In the genomic region with DNA sequence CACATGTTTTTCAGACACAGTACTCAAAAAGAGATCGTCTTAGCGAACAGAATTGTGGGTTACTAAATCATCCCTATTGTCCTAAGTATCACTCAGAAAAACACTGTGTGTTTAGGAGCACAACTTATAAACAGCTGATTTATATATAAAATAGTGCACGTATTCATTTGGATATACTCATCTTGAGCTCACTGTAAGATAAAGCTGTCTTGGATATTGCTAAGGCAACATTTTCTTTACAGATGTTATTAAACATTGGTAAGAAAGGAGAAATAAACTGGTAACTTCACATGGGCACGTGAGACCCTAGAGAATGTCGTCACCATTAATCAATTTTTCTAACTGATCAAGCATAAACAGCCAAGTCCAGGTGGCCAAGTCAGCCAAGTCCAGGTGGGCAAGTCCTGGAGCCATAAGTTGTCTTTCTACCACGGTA, we compare ENCODE assay signal across 8 cellular contexts. TPM values are rescaled to one million over a fixed set of nuclear protein-coding genes. Genes with fewer than 3 reads are reported as not detected.
DNase-seq lines count a peak whose midpoint lies in the region; ATAC-seq and TF ChIP-seq lines count a peak whose summit lies in the region.

No MANE protein-coding gene starts in this region.

- TF ChIP-seq CTCF in left ventricle myocardium inferior (IDR thresholded peaks at IDR 0.05; ENCODE audit: borderline replicate concordance) (no peak), SU-DHL-6 (IDR thresholded peaks at IDR 0.05; ENCODE audit: insufficient read depth, low read length, poor library complexity, severe bottlenecking) (no peak)

- H2AFZ ChIP-seq in SU-DHL-6 (ENCODE audit: low read depth, low read length, severe bottlenecking) = peak overlapping the region; percentile 82

- H3K9ac ChIP-seq in SU-DHL-6 (ENCODE audit: low read length) = peak overlapping the region; percentile 87

- H3K4me1 Mint-ChIP-seq in stimulated activated effector memory CD8-positive, alpha-beta T cell treated with anti-CD3 and anti-CD28 coated beads, Interleukin-12 subunit alpha, Interleukin-12 subunit beta, amount 100 ng/mL, for 72 hours = no peaks in the 10 kb centered on the region

- H3K27ac ChIP-seq in left ventricle myocardium inferior (replicated peaks) = peak overlapping the region; percentile 79
- H3K27ac ChIP-seq in SU-DHL-6 (ENCODE audit: low read depth, low read length) = peak overlapping the region; percentile 63
- no peak overlapping the region for H3K27ac ChIP-seq in right cardiac atrium (ENCODE audit: low read length)

- H3K36me3 Mint-ChIP-seq in stimulated activated effector memory CD8-positive, alpha-beta T cell treated with anti-CD3 and anti-CD28 coated beads, Interleukin-12 subunit alpha, Interleukin-12 subunit beta, amount 100 ng/mL, for 72 hours = no peaks in the 10 kb centered on the region

- in situ Hi-C loops in G401 (cut with HindIII; ENCODE audit: low sequenced_read_pairs) = no loop called here

- H3K4me1 ChIP-seq in left ventricle myocardium inferior = peaks cover 30% of the 10 kb centered on the region
- no peaks in the 10 kb centered on the region for H3K4me1 ChIP-seq in right cardiac atrium (ENCODE audit: control insufficient read depth, insufficient read depth, low read length)

- 9% methylated on average over 6 of the region's 6 CpGs for WGBS in right cardiac atrium

- H3K79me2 ChIP-seq in SU-DHL-6 (ENCODE audit: insufficient read depth, low read length) = peaks cover 58% of the 10 kb centered on the region

- peak overlapping the region; percentile 76 for H3K4me2 ChIP-seq in SU-DHL-6 (ENCODE audit: low read depth, low read length, poor library complexity, severe bottlenecking)

- H3K9me2 ChIP-seq in SU-DHL-6 (replicated peaks; ENCODE audit: insufficient read depth, low read length) = no peaks in the 10 kb centered on the region

- H3K9me3 Mint-ChIP-seq in stimulated activated effector memory CD8-positive, alpha-beta T cell treated with anti-CD3 and anti-CD28 coated beads, Interleukin-12 subunit alpha, Interleukin-12 subunit beta, amount 100 ng/mL, for 72 hours = no peaks in the 10 kb centered on the region

- peak overlapping the region; percentile 75 for H3K4me3 Mint-ChIP-seq in stimulated activated effector memory CD8-positive, alpha-beta T cell treated with anti-CD3 and anti-CD28 coated beads, Interleukin-12 subunit alpha, Interleukin-12 subunit beta, amount 100 ng/mL, for 72 hours

- H3F3A ChIP-seq in SU-DHL-6 (ENCODE audit: insufficient read depth) = peaks cover 10% of the 10 kb centered on the region; the same call in 1 of the 2 replicates

- ATAC-seq in right cardiac atrium = no peak
- no peak for ATAC-seq in stimulated activated effector memory CD8-positive, alpha-beta T cell treated with anti-CD3 and anti-CD28 coated beads, Interleukin-12 subunit alpha, Interleukin-12 subunit beta, amount 100 ng/mL, for 72 hours

- H3K27me3 ChIP-seq in left ventricle myocardium inferior (ENCODE audit: low read depth) (peaks cover 24% of the 10 kb centered on the region), SU-DHL-6 (ENCODE audit: low read length) (no peaks in the 10 kb centered on the region), right cardiac atrium (ENCODE audit: control insufficient read depth, insufficient read depth) (no peaks in the 10 kb centered on the region)

- intact Hi-C loops in left ventricle myocardium inferior (cut with micrococcal nuclease) = no loop called here
- intact Hi-C loops in cardiac septum (cut with DNase I) = loop anchor here (5.0 kb wide), 1 partner anchor 132 kb away; no protein-coding TSS in a partner anchor
- intact Hi-C loops in right cardiac atrium (cut with DNase I) = no loop called here

- no peak overlapping the region for H3K27ac Mint-ChIP-seq in stimulated activated effector memory CD8-positive, alpha-beta T cell treated with anti-CD3 and anti-CD28 coated beads, Interleukin-12 subunit alpha, Interleukin-12 subunit beta, amount 100 ng/mL, for 72 hours

- peak overlapping the region; percentile 92 for H3K4me3 ChIP-seq in left ventricle myocardium inferior
- peak overlapping the region; percentile 87 for H3K4me3 ChIP-seq in SU-DHL-6 (ENCODE audit: insufficient read depth, low read length, poor library complexity, severe bottlenecking)
- peak overlapping the region; percentile 84 for H3K4me3 ChIP-seq in right cardiac atrium (ENCODE audit: low read length)

- H3K9me3 ChIP-seq in left ventricle myocardium inferior (replicated peaks) = no peaks in the 10 kb centered on the region
- no peaks in the 10 kb centered on the region for H3K9me3 ChIP-seq in SU-DHL-6 (ENCODE audit: insufficient read depth, low read length)
- no peaks in the 10 kb centered on the region for H3K9me3 ChIP-seq in right cardiac atrium (ENCODE audit: control insufficient read depth, low read length)

- H4K20me1 ChIP-seq in SU-DHL-6 (ENCODE audit: low read depth, low read length) = peaks cover 32% of the 10 kb centered on the region

- H3K36me3 ChIP-seq in left ventricle myocardium inferior (no peaks in the 10 kb centered on the region), SU-DHL-6 (ENCODE audit: low read length) (0 out of 2 replicates have a peak, but pooled peaks cover 4% of the 10 kb centered on the region)

- DNase-seq in left ventricle myocardium inferior (no peak), cardiac septum (ENCODE audit: low spot score) (no peak), right cardiac atrium (no peak), DMS153 treated with DMSO at 0.1 percent for 48 hours (lab: John Stamatoyannopoulos, UW; ENCODE audit: unreplicated experiment) (no peak), G401 (ENCODE audit: low spot score) (no peak)
- no peak for DNase-seq in stimulated activated effector memory CD8-positive, alpha-beta T cell treated with anti-CD3 and anti-CD28 coated beads, Interleukin-12 subunit alpha, Interleukin-12 subunit beta, amount 100 ng/mL, for 72 hours (ENCODE audit: low spot score in 2 of 2)
- DNase-seq in stimulated activated CD8-positive, alpha-beta memory T cell treated with anti-CD3 and anti-CD28 coated beads, Interleukin-4, amount 100 ng/mL, for 48 hours = no peak

RNA-seq across cellular contexts. Expression of a gene that starts 1.7 kb away (rescaled TPM):
- total RNA-seq in left ventricle myocardium inferior (10.5 TPM), cardiac septum (6.6 TPM), right cardiac atrium (10 to 100 TPM; 14.1 to 18.7 (median 16.4) TPM)
- 7.1 TPM for polyA plus RNA-seq in right cardiac atrium
- 38.7 and 44.4 TPM in 2 replicates for total RNA-seq in G401 (2014; rRNA removed; shearing (Covaris generic))
